ENCODE assay signal across 14 cellular contexts in the genomic region with DNA sequence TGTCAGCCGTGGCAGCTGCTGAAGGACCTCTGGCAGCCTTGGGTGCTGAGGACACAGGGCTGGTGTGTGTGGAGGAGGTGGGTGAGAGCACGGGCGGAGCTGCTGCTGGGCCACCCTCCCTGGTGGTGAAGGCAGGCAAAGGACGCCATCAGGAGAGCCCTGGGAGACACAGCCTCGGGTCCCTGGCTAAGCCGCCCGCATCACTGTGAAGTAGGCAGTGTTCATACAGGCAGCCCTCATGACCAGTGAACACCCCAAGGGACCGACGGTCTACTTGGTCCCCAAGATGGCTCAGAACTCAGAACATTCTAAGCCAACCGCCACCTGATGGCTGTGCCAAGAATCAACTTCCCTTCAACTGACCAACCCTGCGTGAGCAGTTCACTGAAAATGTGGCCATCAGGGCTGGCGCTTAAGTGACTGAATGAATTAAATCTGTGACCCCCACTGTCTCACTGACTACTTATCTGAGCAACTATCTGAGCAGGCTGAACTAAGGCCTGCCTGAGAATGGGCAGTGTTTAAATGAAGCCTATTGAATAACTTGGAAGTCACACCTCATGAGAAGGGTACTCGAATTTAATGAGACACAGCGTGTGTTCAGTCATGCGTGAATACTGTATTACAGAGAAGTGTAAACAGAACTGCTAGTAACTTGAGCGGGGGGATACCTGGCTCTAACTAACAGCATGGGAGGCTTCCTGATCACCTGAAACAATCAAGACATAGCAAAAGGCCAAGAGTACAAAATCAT.
DNase-seq lines count a peak whose midpoint lies in the region; ATAC-seq lines count a peak whose summit lies in the region.
"Had no signal": no experiment of that assay in that cellular context is flagged by ENCODE, and none has a peak within 500 bp of the region (broad histone marks: within the 10 kb centered on the region; RNA-seq: fewer than 3 reads in every experiment).

No MANE protein-coding gene starts in this region.

- DNase-seq in DMS53 treated with DMSO at 0.1 percent for 48 hours (lab: John Stamatoyannopoulos, UW; ENCODE audit: unreplicated experiment) (peak; percentile 92), NCI-H146 (lab: John Stamatoyannopoulos, UW) (peak; percentile 64), NCI-H510A treated with DMSO at 0.1 percent for 48 hours (lab: John Stamatoyannopoulos, UW) (peak; percentile 89), left kidney (ENCODE audit: low read depth, low spot score) (peak; percentile 97), OCI-M2 (lab: John Stamatoyannopoulos, UW; ENCODE audit: unreplicated experiment) (no peak), activated gamma-delta T cell (lab: John Stamatoyannopoulos, UW) (no peak)
- DNase-seq: activated CD4-positive, alpha-beta T cell treated with anti-CD3 and anti-CD28 coated beads for 48 hours; activated T-cell treated with anti-CD3 and anti-CD28 coated beads, Interleukin-2, amount 50 U/mL, for 4 hours; adrenal gland; kidney; mucosa of descending colon; trophoblast cell had no signal

- no peak for ATAC-seq in GM19328 (IDR thresholded peaks at IDR 0.05; ENCODE audit: unreplicated experiment)
- no peak for ATAC-seq in GM21515 (IDR thresholded peaks at IDR 0.05; ENCODE audit: unreplicated experiment)
- ATAC-seq: activated T-cell treated with anti-CD3 and anti-CD28 coated beads, Interleukin-2, amount 50 U/mL, for 4 hours; mucosa of descending colon had no signal

Comparison
In these comparisons a context has a peak if more than half of its experiments do, and no peak if none do; other contexts are left out.
1. DNase-seq: peak in DMS53 treated with DMSO at 0.1 percent for 48 hours (single experiment), NCI-H146 (single experiment), NCI-H510A treated with DMSO at 0.1 percent for 48 hours (single experiment) and left kidney (single experiment); none in OCI-M2 (single experiment) and activated gamma-delta T cell (single experiment).